In the genomic region with DNA sequence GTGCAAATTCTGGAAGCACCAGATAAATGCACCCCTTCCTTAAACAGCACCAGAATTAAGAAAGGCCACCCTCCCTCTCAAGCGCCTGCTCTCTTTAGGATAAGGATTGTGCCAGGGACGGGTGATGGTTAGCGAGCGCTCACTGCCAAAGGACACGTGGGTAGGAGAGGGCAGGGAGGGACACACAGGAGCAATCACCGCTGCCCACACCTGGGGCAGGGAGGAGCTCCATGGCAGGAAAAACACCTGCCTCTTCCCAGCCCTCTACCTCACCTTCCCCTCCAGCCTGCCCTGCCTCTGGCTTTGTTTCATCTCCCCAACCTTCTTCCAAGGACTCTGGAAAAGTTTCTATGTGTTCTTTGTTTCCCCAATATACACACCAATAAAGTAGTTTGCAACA, we compare ENCODE assay signal across 35 cellular contexts. TPM values are rescaled to one million over a fixed set of nuclear protein-coding genes. Genes with fewer than 3 reads are reported as not detected.
"Had no signal": no experiment of that assay in that cellular context is flagged by ENCODE, and none has a peak within 500 bp of the region (broad histone marks: within the 10 kb centered on the region; RNA-seq: fewer than 3 reads in every experiment).

No MANE protein-coding gene starts in this region.

- H3K36me3 ChIP-seq: brain microvascular endothelial cell, esophagus squamous epithelium, gastroesophageal sphincter, heart right ventricle had no signal

- H3K4me3 Mint-ChIP-seq: activated CD4-positive, alpha-beta memory T cell treated with anti-CD3 and anti-CD28 coated beads, Interleukin-2, amount 10 ng/mL, durations not matched to agents 7 days and 5 days; activated CD4-positive, alpha-beta T cell treated with anti-CD3 and anti-CD28 coated beads, Interleukin-2, amount 10 ng/mL, durations not matched to agents 7 days and 5 days; activated naive CD8-positive, alpha-beta T cell; activated T-cell treated with anti-CD3 and anti-CD28 coated beads, Interleukin-2, amount 50 U/mL, for 4 hours; activated T-helper 17 cell treated with anti-CD3 and anti-CD28 coated beads, Interleukin-2, amount 50 U/mL, for 72 hours; dendritic cell treated with granulocyte-macrophage colony-stimulating factor and Interleukin-4, amounts not matched to agents 40 ng/mL and 50 ng/mL, for 4 days; T-helper 17 cell; T-helper 2 cell treated with Interferon-gamma antibody and Interleukin-4, amounts not matched to agents 5 μg/mL and 100 μg/mL, for 36 hours had no signal

- H3K4me3 ChIP-seq: coronary artery, dorsolateral prefrontal cortex, esophagus squamous epithelium, gastroesophageal sphincter, heart right ventricle had no signal

- DNase-seq: activated CD4-positive, alpha-beta memory T cell treated with anti-CD3 and anti-CD28 coated beads, Interleukin-2, amount 10 ng/mL, durations not matched to agents 7 days and 5 days; activated CD4-positive, alpha-beta T cell treated with anti-CD3 and anti-CD28 coated beads for 1 hour; activated CD4-positive, alpha-beta T cell treated with anti-CD3 and anti-CD28 coated beads for 4 hours; activated CD4-positive, alpha-beta T cell treated with anti-CD3 and anti-CD28 coated beads, Interleukin-2, amount 10 ng/mL, durations not matched to agents 7 days and 5 days; activated CD4-positive, alpha-beta T cell treated with anti-CD3 and anti-CD28 coated beads, Interleukin-2, amount 50 U/mL, for 4 hours; activated CD8-positive, alpha-beta memory T cell treated with anti-CD3 and anti-CD28 coated beads, Interleukin-2, amount 50 U/mL, for 48 hours; activated effector memory CD4-positive, alpha-beta T cell treated with Interleukin-2 at 50 U/mL for 16 hours; activated gamma-delta T cell treated with Interleukin-2 at 50 U/mL for 16 hours; activated naive CD4-positive, alpha-beta T cell treated with anti-CD3 and anti-CD28 coated beads, Interleukin-2, amount 50 U/mL, for 16 hours; activated naive CD4-positive, alpha-beta T cell treated with Interleukin-2 at 50 U/mL for 16 hours; activated T-cell treated with anti-CD3 and anti-CD28 coated beads, Interleukin-2, amount 50 U/mL, for 4 hours; amniotic stem cell; anterior cingulate cortex; brain microvascular endothelial cell; central memory CD4-positive, alpha-beta T cell; cerebellar nuclear complex; dorsolateral prefrontal cortex; effector memory CD4-positive, alpha-beta T cell; erythroblast; esophagus squamous epithelium; foreskin melanocyte; heart right ventricle; T-helper 1 cell; T-helper 17 cell; T1000 had no signal

- ATAC-seq: activated T-cell treated with anti-CD3 and anti-CD28 coated beads, Interleukin-2, amount 50 U/mL, for 4 hours; activated T-helper 17 cell treated with anti-CD3 and anti-CD28 coated beads, Interleukin-2, amount 50 U/mL, for 72 hours; gastroesophageal sphincter; T-helper 17 cell had no signal

- H3K27ac ChIP-seq: brain microvascular endothelial cell, coronary artery, dorsolateral prefrontal cortex, gastroesophageal sphincter, heart right ventricle had no signal

- H3K36me3 Mint-ChIP-seq: activated naive CD8-positive, alpha-beta T cell had no signal

- H3K4me1 Mint-ChIP-seq: activated CD4-positive, alpha-beta memory T cell treated with anti-CD3 and anti-CD28 coated beads, Interleukin-2, amount 10 ng/mL, durations not matched to agents 7 days and 5 days; activated CD4-positive, alpha-beta T cell treated with anti-CD3 and anti-CD28 coated beads, Interleukin-2, amount 10 ng/mL, durations not matched to agents 7 days and 5 days; activated T-helper 17 cell treated with anti-CD3 and anti-CD28 coated beads, Interleukin-2, amount 50 U/mL, for 72 hours had no signal

- H3K27ac Mint-ChIP-seq: activated CD4-positive, alpha-beta memory T cell treated with anti-CD3 and anti-CD28 coated beads, Interleukin-2, amount 10 ng/mL, durations not matched to agents 7 days and 5 days; activated CD4-positive, alpha-beta T cell treated with anti-CD3 and anti-CD28 coated beads, Interleukin-2, amount 10 ng/mL, durations not matched to agents 7 days and 5 days; activated naive CD8-positive, alpha-beta T cell; activated T-helper 17 cell treated with anti-CD3 and anti-CD28 coated beads, Interleukin-2, amount 50 U/mL, for 72 hours; dendritic cell treated with granulocyte-macrophage colony-stimulating factor and Interleukin-4, amounts not matched to agents 40 ng/mL and 50 ng/mL, for 4 days; T-helper 17 cell; T-helper 2 cell treated with Interferon-gamma antibody and Interleukin-4, amounts not matched to agents 5 μg/mL and 100 μg/mL, for 36 hours had no signal

- H3K9me3 ChIP-seq: esophagus squamous epithelium, gastroesophageal sphincter, heart right ventricle had no signal

- H3K27me3 ChIP-seq: brain microvascular endothelial cell, dorsolateral prefrontal cortex, esophagus squamous epithelium, gastroesophageal sphincter, heart right ventricle had no signal

- H3K9me3 Mint-ChIP-seq: activated CD4-positive, alpha-beta memory T cell treated with anti-CD3 and anti-CD28 coated beads, Interleukin-2, amount 10 ng/mL, durations not matched to agents 7 days and 5 days; activated CD4-positive, alpha-beta T cell treated with anti-CD3 and anti-CD28 coated beads, Interleukin-2, amount 10 ng/mL, durations not matched to agents 7 days and 5 days; activated T-cell treated with anti-CD3 and anti-CD28 coated beads, Interleukin-2, amount 50 U/mL, for 4 hours; activated T-helper 17 cell treated with anti-CD3 and anti-CD28 coated beads, Interleukin-2, amount 50 U/mL, for 72 hours; dendritic cell treated with granulocyte-macrophage colony-stimulating factor and Interleukin-4, amounts not matched to agents 40 ng/mL and 50 ng/mL, for 4 days; T-helper 2 cell treated with Interferon-gamma antibody and Interleukin-4, amounts not matched to agents 5 μg/mL and 100 μg/mL, for 36 hours had no signal

RNA-seq across cellular contexts. Expression of gene SPATA12, which starts 7.3 kb away (rescaled TPM):
- total RNA-seq: activated CD4-positive, alpha-beta memory T cell treated with anti-CD3 and anti-CD28 coated beads, Interleukin-2, amount 10 ng/mL, durations not matched to agents 7 days and 5 days; activated CD4-positive, alpha-beta T cell treated with anti-CD3 and anti-CD28 coated beads, Interleukin-2, amount 10 ng/mL, durations not matched to agents 7 days and 5 days; activated T-cell treated with anti-CD3 and anti-CD28 coated beads, Interleukin-2, amount 50 U/mL, for 4 hours; activated T-helper 17 cell treated with anti-CD3 and anti-CD28 coated beads, Interleukin-2, amount 50 U/mL, for 72 hours; astrocyte; bronchial epithelial cell; fibroblast of lung; fibroblast of villous mesenchyme; gastroesophageal sphincter; heart right ventricle; T-helper 17 cell had no signal
